ENCODE assay signal across 1 cellular context in genomic region chr11:76657824-76658170, GRCh38.
TF ChIP-seq lines count a peak whose summit lies in the region.

No MANE protein-coding gene starts in this region.

TF ChIP-seq in H1, 55 proteins besides CTCF, POLR2A, EP300 and RAD21 (continued from another document):
- TF ChIP-seq RFX5 (IDR thresholded peaks at IDR 0.05; ENCODE audit: borderline replicate concordance, low read depth, low read length) (no peak), KDM5A (IDR thresholded peaks at IDR 0.05; ENCODE audit: low read length) (no peak), CEBPB (IDR thresholded peaks at IDR 0.05; ENCODE audit: low read depth, low read length) (no peak), SP4 (IDR thresholded peaks at IDR 0.05; ENCODE audit: low read length) (no peak), E2F6 (IDR thresholded peaks at IDR 0.05) (no peak), HDAC2 (IDR thresholded peaks at IDR 0.05; ENCODE audit: borderline replicate concordance in 1 of 2, low read depth in 2 of 2, low read length in 2 of 2) (no peak)
